In the genomic region with DNA sequence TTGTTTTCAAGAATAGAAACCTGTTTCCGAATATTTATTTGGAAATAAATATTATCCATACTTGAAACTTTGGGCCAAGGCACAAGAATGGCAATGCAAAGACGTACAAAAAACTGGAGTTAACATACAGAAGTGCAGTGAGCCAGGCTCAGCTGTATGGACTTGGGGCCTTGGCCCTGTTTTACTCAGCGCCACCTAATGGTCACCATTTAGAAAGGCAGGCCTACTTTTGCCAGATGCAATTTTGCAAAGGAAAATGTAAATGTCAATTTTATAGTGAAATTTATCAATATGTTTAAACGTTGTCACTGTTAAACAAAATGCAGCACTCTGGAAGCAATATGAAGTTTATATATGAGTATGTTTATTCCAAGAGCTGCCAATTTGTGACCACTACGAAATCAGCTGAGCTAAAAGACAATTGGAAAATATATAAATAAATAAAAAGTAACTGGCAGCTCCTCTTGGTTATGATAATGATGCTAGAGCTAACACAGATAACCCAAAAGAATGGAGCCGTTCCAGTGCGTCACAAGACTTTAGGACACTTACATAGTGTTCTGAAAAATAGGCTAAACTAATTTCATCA, we compare ENCODE assay signal across 8 cellular contexts.
A peak's percentile ranks its signal among the peaks of the same experiment; 100 is the strongest.
DNase-seq lines count a peak whose midpoint lies in the region; ATAC-seq, FAIRE-seq and TF ChIP-seq lines count a peak whose summit lies in the region.

No MANE protein-coding gene starts in this region.

- H3K27ac ChIP-seq in Peyer's patch: no peak overlapping the region

- H3K27me3 ChIP-seq in BE2C: no peaks in the 10 kb centered on the region
- no peaks in the 10 kb centered on the region for H3K27me3 ChIP-seq in Peyer's patch
- H3K27me3 ChIP-seq in bronchial epithelial cell (ENCODE audit: control insufficient read depth, insufficient read depth, low read length): no peaks in the 10 kb centered on the region

- H3K4me3 ChIP-seq in BE2C (ENCODE audit: low read depth, low read length): no peak overlapping the region
- no peak overlapping the region for H3K4me3 ChIP-seq in Peyer's patch
- H3K4me3 ChIP-seq in bronchial epithelial cell (ENCODE audit: low read depth, low read length): no peak overlapping the region

- H3K36me3 ChIP-seq in BE2C: no peaks in the 10 kb centered on the region
- no peaks in the 10 kb centered on the region for H3K36me3 ChIP-seq in Peyer's patch
- no peaks in the 10 kb centered on the region for H3K36me3 ChIP-seq in bronchial epithelial cell (ENCODE audit: control insufficient read depth, insufficient read depth, low read length)

- H3K9me3 ChIP-seq in BE2C (no peaks in the 10 kb centered on the region), Peyer's patch (no peaks in the 10 kb centered on the region)

- peak; percentile 72 for ATAC-seq in HG02973 (IDR thresholded peaks at IDR 0.05; ENCODE audit: unreplicated experiment)

- DNase-seq in BE2C: peak; percentile 31
- DNase-seq in Peyer's patch: no peak
- peak; percentile 52 for DNase-seq in bronchial epithelial cell (ENCODE audit: low read depth)
- DNase-seq in myocyte (ENCODE audit: low read depth): peak; percentile 28
- DNase-seq in T1000 (lab: John Stamatoyannopoulos, UW): no peak
- DNase-seq in DMS114 treated with DMSO at 0.1 percent for 48 hours (lab: John Stamatoyannopoulos, UW; ENCODE audit: unreplicated experiment): no peak

- FAIRE-seq in bronchial epithelial cell (lab: Jason Lieb, UNC): no peak

- TF ChIP-seq CTCF in BE2C (IDR thresholded peaks at IDR 0.05; ENCODE audit: low read depth, low read length) (peak; percentile 75), GM12872 (IDR thresholded peaks at IDR 0.05; ENCODE audit: insufficient read depth, low read depth, low read length) (peak; percentile 82), Peyer's patch (IDR thresholded peaks at IDR 0.05) (peak; percentile 36 to 79 (median 50)), bronchial epithelial cell (IDR thresholded peaks at IDR 0.05; ENCODE audit: insufficient read depth, low read length, severe bottlenecking) (peak; percentile 77)

- H3K4me1 ChIP-seq in BE2C: no peaks in the 10 kb centered on the region
- H3K4me1 ChIP-seq in Peyer's patch: no peaks in the 10 kb centered on the region

- TF ChIP-seq POLR2A in Peyer's patch (IDR thresholded peaks at IDR 0.05): no peak

Comparison
In these comparisons a context has a peak if more than half of its experiments do, and no peak if none do; other contexts are left out.
1. DNase-seq: peak in BE2C (single experiment), bronchial epithelial cell (single experiment) and myocyte (single experiment); none in Peyer's patch (0 of 3), T1000 (single experiment) and DMS114 treated with DMSO at 0.1 percent for 48 hours (single experiment).
2. Peak in every context shown above with its lines, with median percentiles within 50 percentile points of each other: CTCF ChIP-seq.